Comparison of ENCODE assay signal across 17 cellular contexts in genomic region chr1:90724361-90724760, GRCh38. TPM values are rescaled to one million over a fixed set of nuclear protein-coding genes. Genes with fewer than 3 reads are reported as not detected.
DNase-seq lines count a peak whose midpoint lies in the region; ATAC-seq and TF ChIP-seq lines count a peak whose summit lies in the region.
"Had no signal": no experiment of that assay in that cellular context is flagged by ENCODE, and none has a peak within 500 bp of the region (broad histone marks: within the 10 kb centered on the region; RNA-seq: fewer than 3 reads in every experiment).

No MANE protein-coding gene starts in this region.

- H3K4me1 ChIP-seq in cardiac muscle cell (ENCODE audit: low read depth): peaks cover 10% of the 10 kb centered on the region
- H3K4me1 ChIP-seq in ovary (ENCODE audit: insufficient read depth): peaks cover 8% of the 10 kb centered on the region
- H3K4me1 ChIP-seq in uterus: peaks cover 0 to 16% of the 10 kb centered on the region in 2 donors

- CTCF ChIA-PET in WTC11 (lab: Charles Lee): interaction anchor here (0.6 to 10.7 kb wide), 53 partner anchors 10 to 682 kb away, joined by 3 to 220 read pairs (median 5); partner anchors contain the start of genes HFM1 and ZNF644

- H3K4me3 ChIP-seq in cardiac muscle cell (peak overlapping the region; percentile 31), iPS-18c (ENCODE audit: insufficient read depth, low read depth, low read length) (peak overlapping the region; percentile 53; the same call in 1 of the 2 replicates), ovary (no peak overlapping the region), uterus (no peak overlapping the region)
- H3K4me3 ChIP-seq: body of pancreas had no signal

- H3K4me3 Mint-ChIP-seq in WTC11: peak overlapping the region; percentile 73
- peak overlapping the region in 1 of 2 donors; percentile 59 for H3K4me3 Mint-ChIP-seq in stimulated activated naive B cell treated with anti-CD40 and anti-IgM and Interleukin-4, amounts not matched to agents 10 μg/mL and 1 μg/mL and 100 μg/mL, for 72 hours

- H3K4me1 Mint-ChIP-seq in WTC11: peaks cover 71% of the 10 kb centered on the region
- peaks cover 31 to 47% of the 10 kb centered on the region in 2 donors for H3K4me1 Mint-ChIP-seq in stimulated activated naive B cell treated with anti-CD40 and anti-IgM and Interleukin-4, amounts not matched to agents 10 μg/mL and 1 μg/mL and 100 μg/mL, for 72 hours

- H3K27me3 ChIP-seq in cardiac muscle cell: peaks cover 100% of the 10 kb centered on the region
- peaks cover 3% of the 10 kb centered on the region for H3K27me3 ChIP-seq in ovary
- peaks cover 19 to 100% of the 10 kb centered on the region in 2 donors for H3K27me3 ChIP-seq in uterus

- no peak for TF ChIP-seq CTCF in cardiac muscle cell (IDR thresholded peaks at IDR 0.05; ENCODE audit: low read depth, low read length)
- no peak for TF ChIP-seq CTCF in WTC11 (IDR thresholded peaks at IDR 0.05)
- no peak for TF ChIP-seq CTCF in ovary (IDR thresholded peaks at IDR 0.05)
- TF ChIP-seq CTCF in uterus (IDR thresholded peaks at IDR 0.05): no peak

- no peaks in the 10 kb centered on the region for H3K9me3 ChIP-seq in cardiac muscle cell (ENCODE audit: low read depth)
- H3K9me3 ChIP-seq in iPS-18c (ENCODE audit: control insufficient read depth, insufficient read depth, low read length): no peaks in the 10 kb centered on the region
- H3K9me3 ChIP-seq in ovary: peaks cover 0 to 8% of the 10 kb centered on the region in 2 donors
- no peaks in the 10 kb centered on the region for H3K9me3 ChIP-seq in uterus
- H3K9me3 ChIP-seq: body of pancreas, SK-N-SH, upper lobe of left lung had no signal

- H3K27ac ChIP-seq in cardiac muscle cell: no peak overlapping the region
- H3K27ac ChIP-seq in ovary: no peak overlapping the region
- no peak overlapping the region for H3K27ac ChIP-seq in uterus
- H3K27ac ChIP-seq: body of pancreas, upper lobe of left lung had no signal

- DNase-seq in cardiac muscle cell (ENCODE audit: low read depth in 1 of 2, low spot score in 1 of 2) (no peak), left cardiac atrium (no peak), WTC11 (ENCODE audit: low spot score) (no peak), ovary (no peak), uterus (no peak)
- no peak for DNase-seq in stimulated activated naive B cell treated with anti-CD40 and anti-IgM and Interleukin-4, amounts not matched to agents 10 μg/mL and 1 μg/mL and 100 μg/mL, for 72 hours
- DNase-seq: activated CD4-positive, CD25-positive, alpha-beta regulatory T cell; body of pancreas; DND-41; effector CD8-positive, alpha-beta T cell; foreskin melanocyte had no signal

- peaks cover 100% of the 10 kb centered on the region for H3K27me3 Mint-ChIP-seq in WTC11 (ENCODE audit: low read depth)
- H3K27me3 Mint-ChIP-seq in stimulated activated naive B cell treated with anti-CD40 and anti-IgM and Interleukin-4, amounts not matched to agents 10 μg/mL and 1 μg/mL and 100 μg/mL, for 72 hours: peaks cover 88 to 99% of the 10 kb centered on the region in 2 donors

- POLR2A ChIA-PET in WTC11 (lab: Charles Lee): no interaction called here

- no peaks in the 10 kb centered on the region for H3K9me3 Mint-ChIP-seq in WTC11
- H3K9me3 Mint-ChIP-seq in stimulated activated naive B cell treated with anti-CD40 and anti-IgM and Interleukin-4, amounts not matched to agents 10 μg/mL and 1 μg/mL and 100 μg/mL, for 72 hours: peaks cover 3 to 18% of the 10 kb centered on the region in 2 donors

- no peaks in the 10 kb centered on the region; the same call in 1 of the 2 replicates for H3K36me3 Mint-ChIP-seq in WTC11
- H3K36me3 Mint-ChIP-seq in stimulated activated naive B cell treated with anti-CD40 and anti-IgM and Interleukin-4, amounts not matched to agents 10 μg/mL and 1 μg/mL and 100 μg/mL, for 72 hours: peaks cover 19 to 26% of the 10 kb centered on the region in 2 donors

- WGBS in ovary, 3 donors: 4 to 6% (median 5%) methylated on average over 19 of the region's 19 CpGs

- intact Hi-C loops in left cardiac atrium (cut with DNase I) (loop anchor here in 1 of 2 donors (5.0 kb wide), 2 partner anchors 238 to 443 kb away; no protein-coding TSS in a partner anchor), ovary (cut with DNase I) (loop anchor here in 1 of 4 donors (10.0 kb wide), 1 partner anchor 430 kb away; no protein-coding TSS in a partner anchor), uterus (cut with DNase I; ENCODE audit: low total_unique reads) (no loop called here)

- H3K36me3 ChIP-seq in cardiac muscle cell (no peaks in the 10 kb centered on the region), ovary (no peaks in the 10 kb centered on the region), uterus (no peaks in the 10 kb centered on the region)
- H3K36me3 ChIP-seq: upper lobe of left lung had no signal

- no peak overlapping the region for H3K27ac Mint-ChIP-seq in WTC11
- peak overlapping the region; percentile 79 for H3K27ac Mint-ChIP-seq in stimulated activated naive B cell treated with anti-CD40 and anti-IgM and Interleukin-4, amounts not matched to agents 10 μg/mL and 1 μg/mL and 100 μg/mL, for 72 hours

- TF ChIP-seq POLR2A in ovary (IDR thresholded peaks at IDR 0.05): no peak
- no peak for TF ChIP-seq POLR2A in uterus (IDR thresholded peaks at IDR 0.05)

- TF ChIP-seq EP300 in ovary (IDR thresholded peaks at IDR 0.05): no peak

- ATAC-seq in left cardiac atrium (no peak), WTC11 (no peak), GM19328 (IDR thresholded peaks at IDR 0.05; ENCODE audit: unreplicated experiment) (no peak)
- no peak for ATAC-seq in stimulated activated naive B cell treated with anti-CD40 and anti-IgM and Interleukin-4, amounts not matched to agents 10 μg/mL and 1 μg/mL and 100 μg/mL, for 72 hours (replicated peaks)
- ATAC-seq: body of pancreas, GM12878 had no signal

TF ChIP-seq in WTC11, 78 proteins besides CTCF, POLR2A, EP300 and RAD21 (continues in another document):
- TF ChIP-seq RELA (CRISPR knock-in tag; IDR thresholded peaks at IDR 0.05; ENCODE audit: borderline replicate concordance): no peak
- no peak for TF ChIP-seq CREB1 (CRISPR knock-in tag; IDR thresholded peaks at IDR 0.05)
- TF ChIP-seq ZNF138 (CRISPR knock-in tag; conservative IDR thresholded peaks at IDR 0.05): no peak
- TF ChIP-seq ZNF416 (CRISPR knock-in tag; IDR thresholded peaks at IDR 0.05): no peak
- no peak for TF ChIP-seq NFE2L1 (CRISPR knock-in tag; IDR thresholded peaks at IDR 0.05)
- no peak for TF ChIP-seq ATF1 (CRISPR knock-in tag; IDR thresholded peaks at IDR 0.05)
- TF ChIP-seq, protein P1, sequence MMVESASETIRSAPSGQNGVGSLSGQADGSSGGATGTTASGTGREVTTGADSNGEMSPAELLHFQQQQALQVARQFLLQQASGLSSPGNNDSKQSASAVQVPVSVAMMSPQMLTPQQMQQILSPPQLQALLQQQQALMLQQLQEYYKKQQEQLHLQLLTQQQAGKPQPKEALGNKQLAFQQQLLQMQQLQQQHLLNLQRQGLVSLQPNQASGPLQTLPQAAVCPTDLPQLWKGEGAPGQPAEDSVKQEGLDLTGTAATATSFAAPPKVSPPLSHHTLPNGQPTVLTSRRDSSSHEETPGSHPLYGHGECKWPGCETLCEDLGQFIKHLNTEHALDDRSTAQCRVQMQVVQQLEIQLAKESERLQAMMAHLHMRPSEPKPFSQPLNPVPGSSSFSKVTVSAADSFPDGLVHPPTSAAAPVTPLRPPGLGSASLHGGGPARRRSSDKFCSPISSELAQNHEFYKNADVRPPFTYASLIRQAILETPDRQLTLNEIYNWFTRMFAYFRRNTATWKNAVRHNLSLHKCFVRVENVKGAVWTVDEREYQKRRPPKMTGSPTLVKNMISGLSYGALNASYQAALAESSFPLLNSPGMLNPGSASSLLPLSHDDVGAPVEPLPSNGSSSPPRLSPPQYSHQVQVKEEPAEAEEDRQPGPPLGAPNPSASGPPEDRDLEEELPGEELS (CRISPR knock-in tag; IDR thresholded peaks at IDR 0.05): no peak
- TF ChIP-seq ZNF219 (CRISPR knock-in tag; IDR thresholded peaks at IDR 0.05; ENCODE audit: borderline replicate concordance): no peak
- TF ChIP-seq SP1 (CRISPR knock-in tag; conservative IDR thresholded peaks at IDR 0.05): no peak
- TF ChIP-seq ELF4 (CRISPR knock-in tag; IDR thresholded peaks at IDR 0.05; ENCODE audit: low read depth): no peak
- no peak for TF ChIP-seq ZNF396 (CRISPR knock-in tag; IDR thresholded peaks at IDR 0.05; ENCODE audit: borderline replicate concordance)
- no peak for TF ChIP-seq ZNF232 (CRISPR knock-in tag; IDR thresholded peaks at IDR 0.05)
- no peak for TF ChIP-seq ATF3 (CRISPR knock-in tag; conservative IDR thresholded peaks at IDR 0.05)

RNA-seq across cellular contexts. Expression of gene BARHL2, which starts 7.3 kb away (rescaled TPM):
- not detected in 2 replicates for total RNA-seq in cardiac muscle cell
- polyA plus RNA-seq in cardiac muscle cell: not detected in 2 replicates
- total RNA-seq in left cardiac atrium: not detected
- total RNA-seq in WTC11 (2021): not detected in 3 replicates
- not detected for total RNA-seq in ovary
- polyA plus RNA-seq in ovary: not detected
- total RNA-seq in uterus: not detected
- total RNA-seq: body of pancreas, GM12878, mononuclear cell, upper lobe of left lung had no signal
- polyA plus RNA-seq: GM12878, SK-N-SH had no signal

Comparison
In these comparisons a context has a peak if more than half of its experiments do, and no peak if none do; other contexts are left out.
1. H3K4me3 ChIP-seq: peak in cardiac muscle cell (single experiment) and iPS-18c (single experiment); none in ovary (single experiment) and uterus (0 of 2).